ENCODE assay signal across 10 cellular contexts in the genomic region with DNA sequence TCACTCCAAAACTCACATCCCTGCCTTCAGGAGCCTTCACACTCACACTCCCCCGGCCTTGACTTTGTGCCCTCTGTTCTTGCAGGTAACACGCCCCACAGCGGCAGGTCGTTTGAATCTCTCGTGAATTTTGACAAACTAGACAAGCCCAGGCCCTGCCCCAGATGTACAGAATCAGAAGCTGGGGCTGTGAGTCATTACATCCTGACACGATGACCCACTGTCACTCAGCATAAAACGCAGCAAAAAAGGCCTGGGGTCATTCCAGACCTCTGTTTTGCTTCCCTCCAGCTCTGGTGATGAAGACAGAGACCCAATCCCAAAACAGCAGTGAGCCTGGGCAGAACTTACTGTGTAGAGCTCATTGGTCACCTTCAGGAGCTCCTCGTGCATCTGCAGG.
"Had no signal": no experiment of that assay in that cellular context is flagged by ENCODE, and none has a peak within 500 bp of the region (broad histone marks: within the 10 kb centered on the region; RNA-seq: fewer than 3 reads in every experiment).

No MANE protein-coding gene starts in this region.

- H3K27me3 ChIP-seq: ovary, tibial artery, vagina had no signal

- H3K4me1 ChIP-seq: tibial artery, vagina had no signal

- ATAC-seq: left ventricle myocardium superior had no signal

- H3K36me3 ChIP-seq: ovary, tibial artery, vagina had no signal

- DNase-seq: activated CD4-positive, alpha-beta T cell treated with anti-CD3 and anti-CD28 coated beads, Interleukin-2, amount 10 ng/mL, durations not matched to agents 7 days and 5 days; activated CD4-positive, CD25-positive, alpha-beta regulatory T cell; anterior cingulate cortex; left ventricle myocardium superior; ovary; T-helper 2 cell; tibial artery had no signal

- H3K27ac Mint-ChIP-seq: activated CD4-positive, alpha-beta T cell treated with anti-CD3 and anti-CD28 coated beads, Interleukin-2, amount 10 ng/mL, durations not matched to agents 7 days and 5 days; activated naive CD4-positive, alpha-beta T cell treated with anti-CD3 and anti-CD28 coated beads, Interleukin-2, amount 50 U/mL, for 24 hours had no signal

- H3K9me3 ChIP-seq: ovary, tibial artery, vagina had no signal

- H3K4me3 Mint-ChIP-seq: activated CD4-positive, alpha-beta T cell treated with anti-CD3 and anti-CD28 coated beads, Interleukin-2, amount 10 ng/mL, durations not matched to agents 7 days and 5 days; activated naive CD4-positive, alpha-beta T cell treated with anti-CD3 and anti-CD28 coated beads, Interleukin-2, amount 50 U/mL, for 24 hours; neural crest cell had no signal

- H3K4me1 Mint-ChIP-seq: activated CD4-positive, alpha-beta T cell treated with anti-CD3 and anti-CD28 coated beads, Interleukin-2, amount 10 ng/mL, durations not matched to agents 7 days and 5 days; activated naive CD4-positive, alpha-beta T cell treated with anti-CD3 and anti-CD28 coated beads, Interleukin-2, amount 50 U/mL, for 24 hours had no signal

- H3K4me3 ChIP-seq: ovary, tibial artery, vagina had no signal

- H3K27ac ChIP-seq: ovary, tibial artery, vagina had no signal

- H3K36me3 Mint-ChIP-seq: activated naive CD4-positive, alpha-beta T cell treated with anti-CD3 and anti-CD28 coated beads, Interleukin-2, amount 50 U/mL, for 24 hours had no signal

- H3K9me3 Mint-ChIP-seq: activated CD4-positive, alpha-beta T cell treated with anti-CD3 and anti-CD28 coated beads, Interleukin-2, amount 10 ng/mL, durations not matched to agents 7 days and 5 days; activated naive CD4-positive, alpha-beta T cell treated with anti-CD3 and anti-CD28 coated beads, Interleukin-2, amount 50 U/mL, for 24 hours had no signal

- H3K27me3 Mint-ChIP-seq: activated naive CD4-positive, alpha-beta T cell treated with anti-CD3 and anti-CD28 coated beads, Interleukin-2, amount 50 U/mL, for 24 hours had no signal
